2 cellular contexts compared by ENCODE assay signal in the genomic region with DNA sequence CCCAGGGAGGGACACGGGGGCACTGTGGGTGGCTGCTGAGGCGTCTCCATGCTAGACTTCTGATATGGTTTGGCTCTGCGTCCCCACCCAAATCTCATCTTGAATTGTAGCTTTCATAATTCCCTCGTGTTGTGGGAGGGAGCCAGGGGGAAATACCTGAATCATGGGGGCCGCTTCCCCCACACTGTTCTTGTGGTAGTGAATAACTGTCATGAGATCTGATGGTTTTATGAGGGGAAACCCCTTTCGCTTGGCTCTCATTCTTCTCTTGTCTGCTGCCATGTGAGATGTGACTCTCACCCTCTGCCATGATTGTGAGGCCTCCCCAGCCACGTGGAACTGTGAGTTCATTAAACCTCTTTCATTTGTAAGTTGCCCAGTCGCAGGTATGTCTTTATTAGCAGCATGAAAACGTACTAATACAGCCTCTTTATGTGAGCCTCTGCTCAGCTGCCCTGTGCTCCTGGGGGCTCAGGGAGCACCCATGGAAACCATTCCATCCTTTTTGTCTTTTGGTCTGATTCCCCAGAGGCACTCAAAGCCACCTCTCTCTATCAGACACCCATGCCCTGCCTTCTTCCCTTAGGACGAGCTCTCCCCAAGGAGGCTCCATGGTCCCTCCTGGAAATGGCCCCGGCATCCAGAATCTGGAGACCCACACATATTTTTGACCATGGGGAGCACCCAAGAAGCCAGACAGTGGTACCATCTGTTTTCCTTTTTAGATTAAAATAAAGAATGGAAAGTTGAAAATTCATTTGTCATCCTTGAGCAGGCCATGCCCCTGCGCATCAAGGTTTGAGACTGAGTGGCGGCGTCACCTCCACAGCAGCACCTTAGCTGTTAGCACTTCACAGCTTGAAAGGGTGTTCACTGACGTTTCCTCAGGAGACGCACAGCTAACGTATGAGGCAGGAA.
TF ChIP-seq lines count a peak whose summit lies in the region.

No MANE protein-coding gene starts in this region.

TF ChIP-seq in SK-N-SH, 30 proteins besides CTCF, POLR2A, EP300 and RAD21:
- TF ChIP-seq, protein P1, sequence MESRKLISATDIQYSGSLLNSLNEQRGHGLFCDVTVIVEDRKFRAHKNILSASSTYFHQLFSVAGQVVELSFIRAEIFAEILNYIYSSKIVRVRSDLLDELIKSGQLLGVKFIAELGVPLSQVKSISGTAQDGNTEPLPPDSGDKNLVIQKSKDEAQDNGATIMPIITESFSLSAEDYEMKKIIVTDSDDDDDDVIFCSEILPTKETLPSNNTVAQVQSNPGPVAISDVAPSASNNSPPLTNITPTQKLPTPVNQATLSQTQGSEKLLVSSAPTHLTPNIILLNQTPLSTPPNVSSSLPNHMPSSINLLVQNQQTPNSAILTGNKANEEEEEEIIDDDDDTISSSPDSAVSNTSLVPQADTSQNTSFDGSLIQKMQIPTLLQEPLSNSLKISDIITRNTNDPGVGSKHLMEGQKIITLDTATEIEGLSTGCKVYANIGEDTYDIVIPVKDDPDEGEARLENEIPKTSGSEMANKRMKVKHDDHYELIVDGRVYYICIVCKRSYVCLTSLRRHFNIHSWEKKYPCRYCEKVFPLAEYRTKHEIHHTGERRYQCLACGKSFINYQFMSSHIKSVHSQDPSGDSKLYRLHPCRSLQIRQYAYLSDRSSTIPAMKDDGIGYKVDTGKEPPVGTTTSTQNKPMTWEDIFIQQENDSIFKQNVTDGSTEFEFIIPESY (IDR thresholded peaks at IDR 0.05; ENCODE audit: borderline replicate concordance, low read depth): no peak
- no peak for TF ChIP-seq RXRA (IDR thresholded peaks at IDR 0.05; ENCODE audit: borderline replicate concordance, low read depth)
- no peak for TF ChIP-seq TEAD4 (IDR thresholded peaks at IDR 0.05; ENCODE audit: borderline replicate concordance, insufficient read depth)
- TF ChIP-seq RCOR1 (IDR thresholded peaks at IDR 0.05; ENCODE audit: low read length): no peak
- TF ChIP-seq MEF2A (IDR thresholded peaks at IDR 0.05; ENCODE audit: borderline replicate concordance, low read depth): no peak
- TF ChIP-seq GABPA (IDR thresholded peaks at IDR 0.05; ENCODE audit: low read depth): no peak
- no peak for TF ChIP-seq FOXJ3 (CRISPR knock-in tag; IDR thresholded peaks at IDR 0.05)
- no peak for TF ChIP-seq CHD2 (IDR thresholded peaks at IDR 0.05; ENCODE audit: low read length, partially characterized antibody)
- TF ChIP-seq, protein P2, sequence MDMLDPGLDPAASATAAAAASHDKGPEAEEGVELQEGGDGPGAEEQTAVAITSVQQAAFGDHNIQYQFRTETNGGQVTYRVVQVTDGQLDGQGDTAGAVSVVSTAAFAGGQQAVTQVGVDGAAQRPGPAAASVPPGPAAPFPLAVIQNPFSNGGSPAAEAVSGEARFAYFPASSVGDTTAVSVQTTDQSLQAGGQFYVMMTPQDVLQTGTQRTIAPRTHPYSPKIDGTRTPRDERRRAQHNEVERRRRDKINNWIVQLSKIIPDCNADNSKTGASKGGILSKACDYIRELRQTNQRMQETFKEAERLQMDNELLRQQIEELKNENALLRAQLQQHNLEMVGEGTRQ (IDR thresholded peaks at IDR 0.05; ENCODE audit: borderline replicate concordance, low read depth, low read length): no peak
- TF ChIP-seq, protein P3, sequence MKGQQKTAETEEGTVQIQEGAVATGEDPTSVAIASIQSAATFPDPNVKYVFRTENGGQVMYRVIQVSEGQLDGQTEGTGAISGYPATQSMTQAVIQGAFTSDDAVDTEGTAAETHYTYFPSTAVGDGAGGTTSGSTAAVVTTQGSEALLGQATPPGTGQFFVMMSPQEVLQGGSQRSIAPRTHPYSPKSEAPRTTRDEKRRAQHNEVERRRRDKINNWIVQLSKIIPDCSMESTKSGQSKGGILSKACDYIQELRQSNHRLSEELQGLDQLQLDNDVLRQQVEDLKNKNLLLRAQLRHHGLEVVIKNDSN (IDR thresholded peaks at IDR 0.05; ENCODE audit: borderline replicate concordance, low read depth): no peak
- TF ChIP-seq SIN3A (IDR thresholded peaks at IDR 0.05; ENCODE audit: borderline replicate concordance, low read depth, low read length): no peak
- TF ChIP-seq, protein P4, sequence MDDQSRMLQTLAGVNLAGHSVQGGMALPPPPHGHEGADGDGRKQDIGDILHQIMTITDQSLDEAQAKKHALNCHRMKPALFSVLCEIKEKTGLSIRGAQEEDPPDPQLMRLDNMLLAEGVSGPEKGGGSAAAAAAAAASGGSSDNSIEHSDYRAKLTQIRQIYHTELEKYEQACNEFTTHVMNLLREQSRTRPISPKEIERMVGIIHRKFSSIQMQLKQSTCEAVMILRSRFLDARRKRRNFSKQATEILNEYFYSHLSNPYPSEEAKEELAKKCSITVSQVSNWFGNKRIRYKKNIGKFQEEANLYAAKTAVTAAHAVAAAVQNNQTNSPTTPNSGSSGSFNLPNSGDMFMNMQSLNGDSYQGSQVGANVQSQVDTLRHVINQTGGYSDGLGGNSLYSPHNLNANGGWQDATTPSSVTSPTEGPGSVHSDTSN (IDR thresholded peaks at IDR 0.05): no peak
- no peak for TF ChIP-seq JUND (IDR thresholded peaks at IDR 0.05)
- TF ChIP-seq POLR2AphosphoS5 (IDR thresholded peaks at IDR 0.05; ENCODE audit: low read depth, low read length): no peak

TF ChIP-seq in SK-N-SH treated with all-trans-retinoic acid at 6 μM for 48 hours, 23 proteins besides CTCF, POLR2A, EP300 and RAD21 (continued from another document):
- TF ChIP-seq ISL1 (CRISPR knock-in tag; IDR thresholded peaks at IDR 0.05) (no peak), OSR1 (CRISPR knock-in tag; IDR thresholded peaks at IDR 0.05) (no peak), ZFP30 (CRISPR knock-in tag; IDR thresholded peaks at IDR 0.05) (no peak), ZFP3 (CRISPR knock-in tag; IDR thresholded peaks at IDR 0.05) (no peak), SNAI2 (CRISPR knock-in tag; IDR thresholded peaks at IDR 0.05) (no peak), PPARA (CRISPR knock-in tag; IDR thresholded peaks at IDR 0.05; ENCODE audit: borderline replicate concordance) (no peak), ESRRG (CRISPR knock-in tag; IDR thresholded peaks at IDR 0.05) (no peak), TOX (CRISPR knock-in tag; IDR thresholded peaks at IDR 0.05; ENCODE audit: borderline replicate concordance) (no peak), ARNTL (CRISPR knock-in tag; IDR thresholded peaks at IDR 0.05; ENCODE audit: borderline replicate concordance, low read depth) (no peak), RARB (CRISPR knock-in tag; IDR thresholded peaks at IDR 0.05) (no peak)
- TF ChIP-seq, protein P5, sequence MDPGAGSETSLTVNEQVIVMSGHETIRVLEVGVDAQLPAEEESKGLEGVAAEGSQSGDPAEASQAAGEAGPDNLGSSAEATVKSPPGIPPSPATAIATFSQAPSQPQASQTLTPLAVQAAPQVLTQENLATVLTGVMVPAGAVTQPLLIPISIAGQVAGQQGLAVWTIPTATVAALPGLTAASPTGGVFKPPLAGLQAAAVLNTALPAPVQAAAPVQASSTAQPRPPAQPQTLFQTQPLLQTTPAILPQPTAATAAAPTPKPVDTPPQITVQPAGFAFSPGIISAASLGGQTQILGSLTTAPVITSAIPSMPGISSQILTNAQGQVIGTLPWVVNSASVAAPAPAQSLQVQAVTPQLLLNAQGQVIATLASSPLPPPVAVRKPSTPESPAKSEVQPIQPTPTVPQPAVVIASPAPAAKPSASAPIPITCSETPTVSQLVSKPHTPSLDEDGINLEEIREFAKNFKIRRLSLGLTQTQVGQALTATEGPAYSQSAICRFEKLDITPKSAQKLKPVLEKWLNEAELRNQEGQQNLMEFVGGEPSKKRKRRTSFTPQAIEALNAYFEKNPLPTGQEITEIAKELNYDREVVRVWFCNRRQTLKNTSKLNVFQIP (CRISPR knock-in tag; IDR thresholded peaks at IDR 0.05; ENCODE audit: borderline replicate concordance, low read depth): no peak
- TF ChIP-seq, protein P6, sequence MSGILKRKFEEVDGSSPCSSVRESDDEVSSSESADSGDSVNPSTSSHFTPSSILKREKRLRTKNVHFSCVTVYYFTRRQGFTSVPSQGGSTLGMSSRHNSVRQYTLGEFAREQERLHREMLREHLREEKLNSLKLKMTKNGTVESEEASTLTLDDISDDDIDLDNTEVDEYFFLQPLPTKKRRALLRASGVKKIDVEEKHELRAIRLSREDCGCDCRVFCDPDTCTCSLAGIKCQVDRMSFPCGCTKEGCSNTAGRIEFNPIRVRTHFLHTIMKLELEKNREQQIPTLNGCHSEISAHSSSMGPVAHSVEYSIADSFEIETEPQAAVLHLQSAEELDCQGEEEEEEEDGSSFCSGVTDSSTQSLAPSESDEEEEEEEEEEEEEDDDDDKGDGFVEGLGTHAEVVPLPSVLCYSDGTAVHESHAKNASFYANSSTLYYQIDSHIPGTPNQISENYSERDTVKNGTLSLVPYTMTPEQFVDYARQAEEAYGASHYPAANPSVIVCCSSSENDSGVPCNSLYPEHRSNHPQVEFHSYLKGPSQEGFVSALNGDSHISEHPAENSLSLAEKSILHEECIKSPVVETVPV (CRISPR knock-in tag; IDR thresholded peaks at IDR 0.05): no peak
